ENCODE assay signal across 1 cellular context in the genomic region with DNA sequence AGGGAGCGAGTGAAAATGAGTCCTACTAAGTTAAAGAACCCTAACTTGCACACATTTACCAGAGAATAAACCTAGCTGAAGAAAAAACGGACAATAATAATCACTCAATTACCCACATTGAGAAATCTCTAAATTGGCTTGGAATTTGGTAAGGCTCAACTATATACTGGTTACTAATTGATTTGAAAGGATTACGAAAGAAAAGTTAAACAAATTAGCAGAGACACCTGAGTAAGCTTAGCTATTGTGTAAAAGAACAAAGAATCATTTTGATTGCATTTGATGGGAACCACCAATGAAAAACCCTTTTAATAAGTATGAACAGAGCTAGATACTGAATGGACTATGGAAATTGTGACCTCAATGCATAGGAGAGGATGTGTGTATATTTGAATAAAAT.
A peak's percentile ranks its signal among the peaks of the same experiment; 100 is the strongest.
TF ChIP-seq lines count a peak whose summit lies in the region.

No MANE protein-coding gene starts in this region.

TF ChIP-seq in HepG2, 621 proteins besides CTCF, POLR2A, EP300 and RAD21:
- no peak for TF ChIP-seq ZNF20 (CRISPR knock-in tag; IDR thresholded peaks at IDR 0.05)
- TF ChIP-seq ARNTL (CRISPR knock-in tag; IDR thresholded peaks at IDR 0.05), result no peak
- TF ChIP-seq CENPT (CRISPR knock-in tag; IDR thresholded peaks at IDR 0.05; ENCODE audit: low read depth), result no peak
- TF ChIP-seq SATB2 (CRISPR knock-in tag; IDR thresholded peaks at IDR 0.05), result no peak
- TF ChIP-seq ZNF224 (CRISPR knock-in tag; IDR thresholded peaks at IDR 0.05), result no peak
- TF ChIP-seq, protein P1, sequence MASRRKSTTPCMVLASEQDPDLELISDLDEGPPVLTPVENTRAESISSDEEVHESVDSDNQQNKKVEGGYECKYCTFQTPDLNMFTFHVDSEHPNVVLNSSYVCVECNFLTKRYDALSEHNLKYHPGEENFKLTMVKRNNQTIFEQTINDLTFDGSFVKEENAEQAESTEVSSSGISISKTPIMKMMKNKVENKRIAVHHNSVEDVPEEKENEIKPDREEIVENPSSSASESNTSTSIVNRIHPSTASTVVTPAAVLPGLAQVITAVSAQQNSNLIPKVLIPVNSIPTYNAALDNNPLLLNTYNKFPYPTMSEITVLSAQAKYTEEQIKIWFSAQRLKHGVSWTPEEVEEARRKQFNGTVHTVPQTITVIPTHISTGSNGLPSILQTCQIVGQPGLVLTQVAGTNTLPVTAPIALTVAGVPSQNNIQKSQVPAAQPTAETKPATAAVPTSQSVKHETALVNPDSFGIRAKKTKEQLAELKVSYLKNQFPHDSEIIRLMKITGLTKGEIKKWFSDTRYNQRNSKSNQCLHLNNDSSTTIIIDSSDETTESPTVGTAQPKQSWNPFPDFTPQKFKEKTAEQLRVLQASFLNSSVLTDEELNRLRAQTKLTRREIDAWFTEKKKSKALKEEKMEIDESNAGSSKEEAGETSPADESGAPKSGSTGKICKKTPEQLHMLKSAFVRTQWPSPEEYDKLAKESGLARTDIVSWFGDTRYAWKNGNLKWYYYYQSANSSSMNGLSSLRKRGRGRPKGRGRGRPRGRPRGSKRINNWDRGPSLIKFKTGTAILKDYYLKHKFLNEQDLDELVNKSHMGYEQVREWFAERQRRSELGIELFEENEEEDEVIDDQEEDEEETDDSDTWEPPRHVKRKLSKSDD (CRISPR knock-in tag; IDR thresholded peaks at IDR 0.05; ENCODE audit: low read depth), result no peak
- 0 out of 2 replicates have a peak, but pooled peaks have one; percentile 1 for TF ChIP-seq CEBPB (IDR thresholded peaks at IDR 0.05; ENCODE audit: borderline replicate concordance, low read depth, low read length)
- no peak for TF ChIP-seq ZNF839 (CRISPR knock-in tag; IDR thresholded peaks at IDR 0.05; ENCODE audit: borderline replicate concordance)
- no peak for TF ChIP-seq ZNF883 (CRISPR knock-in tag; IDR thresholded peaks at IDR 0.05; ENCODE audit: not compliant biosample characterization)
- TF ChIP-seq, protein P2, sequence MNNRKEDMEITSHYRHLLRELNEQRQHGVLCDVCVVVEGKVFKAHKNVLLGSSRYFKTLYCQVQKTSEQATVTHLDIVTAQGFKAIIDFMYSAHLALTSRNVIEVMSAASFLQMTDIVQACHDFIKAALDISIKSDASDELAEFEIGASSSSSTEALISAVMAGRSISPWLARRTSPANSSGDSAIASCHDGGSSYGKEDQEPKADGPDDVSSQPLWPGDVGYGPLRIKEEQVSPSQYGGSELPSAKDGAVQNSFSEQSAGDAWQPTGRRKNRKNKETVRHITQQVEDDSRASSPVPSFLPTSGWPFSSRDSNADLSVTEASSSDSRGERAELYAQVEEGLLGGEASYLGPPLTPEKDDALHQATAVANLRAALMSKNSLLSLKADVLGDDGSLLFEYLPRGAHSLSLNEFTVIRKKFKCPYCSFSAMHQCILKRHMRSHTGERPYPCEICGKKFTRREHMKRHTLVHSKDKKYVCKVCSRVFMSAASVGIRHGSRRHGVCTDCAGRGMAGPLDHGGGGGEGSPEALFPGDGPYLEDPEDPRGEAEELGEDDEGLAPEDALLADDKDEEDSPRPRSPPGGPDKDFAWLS (CRISPR knock-in tag; IDR thresholded peaks at IDR 0.05; ENCODE audit: borderline replicate concordance), result no peak
- no peak for TF ChIP-seq SOX13 (IDR thresholded peaks at IDR 0.05)
- TF ChIP-seq SOX13 (CRISPR knock-in tag; conservative IDR thresholded peaks at IDR 0.05 in 1 of 2, IDR thresholded peaks at IDR 0.05 in 1 of 2), result peak in 1 of 2 experiments; percentile 30; a peak in 1 of 4 replicates
- TF ChIP-seq, protein P3, sequence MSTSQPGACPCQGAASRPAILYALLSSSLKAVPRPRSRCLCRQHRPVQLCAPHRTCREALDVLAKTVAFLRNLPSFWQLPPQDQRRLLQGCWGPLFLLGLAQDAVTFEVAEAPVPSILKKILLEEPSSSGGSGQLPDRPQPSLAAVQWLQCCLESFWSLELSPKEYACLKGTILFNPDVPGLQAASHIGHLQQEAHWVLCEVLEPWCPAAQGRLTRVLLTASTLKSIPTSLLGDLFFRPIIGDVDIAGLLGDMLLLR (CRISPR knock-in tag; IDR thresholded peaks at IDR 0.05), result no peak
